In the genomic region with DNA sequence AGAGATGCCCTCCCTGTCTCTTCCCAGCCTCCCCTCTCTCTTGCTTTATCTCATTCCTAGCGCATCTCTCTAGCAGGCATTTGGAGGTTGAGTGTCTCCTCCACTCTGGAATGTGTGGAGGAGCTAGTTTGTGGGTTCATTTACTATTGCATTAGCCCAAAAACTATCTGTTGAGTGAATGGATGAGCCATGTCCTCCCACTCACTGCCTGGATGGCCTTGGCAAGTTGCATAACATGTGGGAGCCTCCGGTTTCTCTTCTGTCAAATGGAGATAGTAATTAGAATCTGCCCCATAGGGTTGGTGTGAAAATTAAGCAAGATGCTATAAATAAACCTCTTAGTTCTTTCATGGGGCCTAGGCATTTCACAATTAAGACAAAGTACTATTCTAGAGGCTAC, we compare ENCODE assay signal across 2 cellular contexts.
TF ChIP-seq lines count a peak whose summit lies in the region.

No MANE protein-coding gene starts in this region.

TF ChIP-seq in K562, 482 proteins besides CTCF, POLR2A, EP300 and RAD21 (continued from another document and continues in another):
- TF ChIP-seq, protein P1, sequence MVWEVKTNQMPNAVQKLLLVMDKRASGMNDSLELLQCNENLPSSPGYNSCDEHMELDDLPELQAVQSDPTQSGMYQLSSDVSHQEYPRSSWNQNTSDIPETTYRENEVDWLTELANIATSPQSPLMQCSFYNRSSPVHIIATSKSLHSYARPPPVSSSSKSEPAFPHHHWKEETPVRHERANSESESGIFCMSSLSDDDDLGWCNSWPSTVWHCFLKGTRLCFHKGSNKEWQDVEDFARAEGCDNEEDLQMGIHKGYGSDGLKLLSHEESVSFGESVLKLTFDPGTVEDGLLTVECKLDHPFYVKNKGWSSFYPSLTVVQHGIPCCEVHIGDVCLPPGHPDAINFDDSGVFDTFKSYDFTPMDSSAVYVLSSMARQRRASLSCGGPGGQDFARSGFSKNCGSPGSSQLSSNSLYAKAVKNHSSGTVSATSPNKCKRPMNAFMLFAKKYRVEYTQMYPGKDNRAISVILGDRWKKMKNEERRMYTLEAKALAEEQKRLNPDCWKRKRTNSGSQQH (CRISPR knock-in tag; IDR thresholded peaks at IDR 0.05): 0 out of 2 replicates have a peak, but pooled peaks have one; percentile 25
- TF ChIP-seq PHB2 (IDR thresholded peaks at IDR 0.05; ENCODE audit: low read depth) (no peak), TCF7L2 (IDR thresholded peaks at IDR 0.05; ENCODE audit: low read depth, low read length) (no peak), DPF2 (IDR thresholded peaks at IDR 0.05) (peak; percentile 78), SMAD1 (IDR thresholded peaks at IDR 0.05; ENCODE audit: low read depth, low read length, partially characterized antibody) (peak; percentile 90), MEIS2 (IDR thresholded peaks at IDR 0.05; ENCODE audit: partially characterized antibody) (peak; percentile 70), TCF3 (CRISPR knock-in tag; IDR thresholded peaks at IDR 0.05) (peak; percentile 93), CBFA2T2 (conservative IDR thresholded peaks at IDR 0.05) (peak; percentile 73), FOXM1 (IDR thresholded peaks at IDR 0.05; ENCODE audit: low read depth) (no peak), FOXM1 (CRISPR knock-in tag; IDR thresholded peaks at IDR 0.05; ENCODE audit: low read depth) (no peak), SMAD2 (IDR thresholded peaks at IDR 0.05; ENCODE audit: low read depth, low read length) (no peak), KHSRP (IDR thresholded peaks at IDR 0.05) (no peak), L3MBTL2 (IDR thresholded peaks at IDR 0.05) (no peak), TEAD4 (IDR thresholded peaks at IDR 0.05; ENCODE audit: low read length) (peak; percentile 82), TEAD4 (CRISPR knock-in tag; IDR thresholded peaks at IDR 0.05; ENCODE audit: borderline replicate concordance) (no peak), RBFOX2 (IDR thresholded peaks at IDR 0.05; ENCODE audit: low read depth, low read length) (no peak), KLF16 (IDR thresholded peaks at IDR 0.05) (peak; percentile 87), ZEB2 (IDR thresholded peaks at IDR 0.05) (0 out of 2 replicates have a peak, but pooled peaks have one; percentile 20), MECOM (CRISPR knock-in tag; IDR thresholded peaks at IDR 0.05) (peak; percentile 90), TEAD1 (CRISPR knock-in tag; IDR thresholded peaks at IDR 0.05) (peak; percentile 90 to 91), FOSL1 (tag; conservative IDR thresholded peaks at IDR 0.05) (no peak; the same call in 1 of the 2 replicates), SMARCA4 (IDR thresholded peaks at IDR 0.05) (peak; percentile 79)
- TF ChIP-seq, protein P2, sequence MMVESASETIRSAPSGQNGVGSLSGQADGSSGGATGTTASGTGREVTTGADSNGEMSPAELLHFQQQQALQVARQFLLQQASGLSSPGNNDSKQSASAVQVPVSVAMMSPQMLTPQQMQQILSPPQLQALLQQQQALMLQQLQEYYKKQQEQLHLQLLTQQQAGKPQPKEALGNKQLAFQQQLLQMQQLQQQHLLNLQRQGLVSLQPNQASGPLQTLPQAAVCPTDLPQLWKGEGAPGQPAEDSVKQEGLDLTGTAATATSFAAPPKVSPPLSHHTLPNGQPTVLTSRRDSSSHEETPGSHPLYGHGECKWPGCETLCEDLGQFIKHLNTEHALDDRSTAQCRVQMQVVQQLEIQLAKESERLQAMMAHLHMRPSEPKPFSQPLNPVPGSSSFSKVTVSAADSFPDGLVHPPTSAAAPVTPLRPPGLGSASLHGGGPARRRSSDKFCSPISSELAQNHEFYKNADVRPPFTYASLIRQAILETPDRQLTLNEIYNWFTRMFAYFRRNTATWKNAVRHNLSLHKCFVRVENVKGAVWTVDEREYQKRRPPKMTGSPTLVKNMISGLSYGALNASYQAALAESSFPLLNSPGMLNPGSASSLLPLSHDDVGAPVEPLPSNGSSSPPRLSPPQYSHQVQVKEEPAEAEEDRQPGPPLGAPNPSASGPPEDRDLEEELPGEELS (CRISPR knock-in tag; IDR thresholded peaks at IDR 0.05; ENCODE audit: borderline replicate concordance): no peak
- TF ChIP-seq, protein P3, sequence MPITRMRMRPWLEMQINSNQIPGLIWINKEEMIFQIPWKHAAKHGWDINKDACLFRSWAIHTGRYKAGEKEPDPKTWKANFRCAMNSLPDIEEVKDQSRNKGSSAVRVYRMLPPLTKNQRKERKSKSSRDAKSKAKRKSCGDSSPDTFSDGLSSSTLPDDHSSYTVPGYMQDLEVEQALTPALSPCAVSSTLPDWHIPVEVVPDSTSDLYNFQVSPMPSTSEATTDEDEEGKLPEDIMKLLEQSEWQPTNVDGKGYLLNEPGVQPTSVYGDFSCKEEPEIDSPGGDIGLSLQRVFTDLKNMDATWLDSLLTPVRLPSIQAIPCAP (CRISPR knock-in tag; IDR thresholded peaks at IDR 0.05; ENCODE audit: borderline replicate concordance): no peak
- TF ChIP-seq, protein P4, sequence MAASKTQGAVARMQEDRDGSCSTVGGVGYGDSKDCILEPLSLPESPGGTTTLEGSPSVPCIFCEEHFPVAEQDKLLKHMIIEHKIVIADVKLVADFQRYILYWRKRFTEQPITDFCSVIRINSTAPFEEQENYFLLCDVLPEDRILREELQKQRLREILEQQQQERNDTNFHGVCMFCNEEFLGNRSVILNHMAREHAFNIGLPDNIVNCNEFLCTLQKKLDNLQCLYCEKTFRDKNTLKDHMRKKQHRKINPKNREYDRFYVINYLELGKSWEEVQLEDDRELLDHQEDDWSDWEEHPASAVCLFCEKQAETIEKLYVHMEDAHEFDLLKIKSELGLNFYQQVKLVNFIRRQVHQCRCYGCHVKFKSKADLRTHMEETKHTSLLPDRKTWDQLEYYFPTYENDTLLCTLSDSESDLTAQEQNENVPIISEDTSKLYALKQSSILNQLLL (CRISPR knock-in tag; IDR thresholded peaks at IDR 0.05; ENCODE audit: borderline replicate concordance): no peak

TF ChIP-seq in neural cell, 6 proteins besides CTCF, POLR2A, EP300 and RAD21 (continued from another document):
- TF ChIP-seq, protein P5, sequence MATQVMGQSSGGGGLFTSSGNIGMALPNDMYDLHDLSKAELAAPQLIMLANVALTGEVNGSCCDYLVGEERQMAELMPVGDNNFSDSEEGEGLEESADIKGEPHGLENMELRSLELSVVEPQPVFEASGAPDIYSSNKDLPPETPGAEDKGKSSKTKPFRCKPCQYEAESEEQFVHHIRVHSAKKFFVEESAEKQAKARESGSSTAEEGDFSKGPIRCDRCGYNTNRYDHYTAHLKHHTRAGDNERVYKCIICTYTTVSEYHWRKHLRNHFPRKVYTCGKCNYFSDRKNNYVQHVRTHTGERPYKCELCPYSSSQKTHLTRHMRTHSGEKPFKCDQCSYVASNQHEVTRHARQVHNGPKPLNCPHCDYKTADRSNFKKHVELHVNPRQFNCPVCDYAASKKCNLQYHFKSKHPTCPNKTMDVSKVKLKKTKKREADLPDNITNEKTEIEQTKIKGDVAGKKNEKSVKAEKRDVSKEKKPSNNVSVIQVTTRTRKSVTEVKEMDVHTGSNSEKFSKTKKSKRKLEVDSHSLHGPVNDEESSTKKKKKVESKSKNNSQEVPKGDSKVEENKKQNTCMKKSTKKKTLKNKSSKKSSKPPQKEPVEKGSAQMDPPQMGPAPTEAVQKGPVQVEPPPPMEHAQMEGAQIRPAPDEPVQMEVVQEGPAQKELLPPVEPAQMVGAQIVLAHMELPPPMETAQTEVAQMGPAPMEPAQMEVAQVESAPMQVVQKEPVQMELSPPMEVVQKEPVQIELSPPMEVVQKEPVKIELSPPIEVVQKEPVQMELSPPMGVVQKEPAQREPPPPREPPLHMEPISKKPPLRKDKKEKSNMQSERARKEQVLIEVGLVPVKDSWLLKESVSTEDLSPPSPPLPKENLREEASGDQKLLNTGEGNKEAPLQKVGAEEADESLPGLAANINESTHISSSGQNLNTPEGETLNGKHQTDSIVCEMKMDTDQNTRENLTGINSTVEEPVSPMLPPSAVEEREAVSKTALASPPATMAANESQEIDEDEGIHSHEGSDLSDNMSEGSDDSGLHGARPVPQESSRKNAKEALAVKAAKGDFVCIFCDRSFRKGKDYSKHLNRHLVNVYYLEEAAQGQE (IDR thresholded peaks at IDR 0.05; ENCODE audit: borderline replicate concordance): no peak
